ENCODE assay signal across 17 cellular contexts in genomic region chr2:178268435-178268834, GRCh38.
DNase-seq lines count a peak whose midpoint lies in the region; ATAC-seq and TF ChIP-seq lines count a peak whose summit lies in the region.
"Had no signal": no experiment of that assay in that cellular context is flagged by ENCODE, and none has a peak within 500 bp of the region (broad histone marks: within the 10 kb centered on the region; RNA-seq: fewer than 3 reads in every experiment).

No MANE protein-coding gene starts in this region.

- H3K4me1 ChIP-seq in adipocyte (ENCODE audit: control insufficient read depth, insufficient read depth, low read length) (peaks cover 21% of the 10 kb centered on the region), foreskin keratinocyte (peaks cover 11% of the 10 kb centered on the region)

- ATAC-seq in esophagus mucosa: peak; percentile 52
- peak; percentile 22 for ATAC-seq in foreskin keratinocyte
- ATAC-seq: PC-3 had no signal

- TF ChIP-seq CTCF in foreskin keratinocyte (conservative IDR thresholded peaks at IDR 0.05): no peak

- DNase-seq in EH (ENCODE audit: low read depth) (peak; percentile 12), adipocyte (ENCODE audit: low read depth) (peak; percentile 31), foreskin keratinocyte (peak; percentile 33 to 49), HK-2 (ENCODE audit: unreplicated experiment) (no peak), substantia nigra (lab: John Stamatoyannopoulos, UW) (no peak), NCI-H1930 (lab: John Stamatoyannopoulos, UW) (no peak)
- DNase-seq: EL, Kasumi-1, MG63, NCI-H1417 treated with DMSO at 0.1 percent for 48 hours, NCI-H187, NCI-H2107, NCI-H446 treated with DMSO at 0.1 percent for 48 hours, NCI-H526 treated with DMSO at 0.1 percent for 48 hours, PC-3, Right ventricle myocardium superior had no signal

- no peaks in the 10 kb centered on the region for H3K27me3 ChIP-seq in adipocyte (replicated peaks; ENCODE audit: control insufficient read depth, insufficient read depth, low read length)
- H3K27me3 ChIP-seq in foreskin keratinocyte: no peaks in the 10 kb centered on the region
- H3K27me3 ChIP-seq: MG63 had no signal

- H3K27ac ChIP-seq in foreskin keratinocyte (no peak overlapping the region), substantia nigra (ENCODE audit: low read depth, low read length, poor library complexity, severe bottlenecking) (no peak overlapping the region)

- no peak overlapping the region for H3K9ac ChIP-seq in adipocyte (ENCODE audit: low read length)

- H3K9me3 ChIP-seq in adipocyte (ENCODE audit: control insufficient read depth, low read length): no peaks in the 10 kb centered on the region
- H3K9me3 ChIP-seq: MG63 had no signal

- no peak overlapping the region for H3K4me3 ChIP-seq in adipocyte (ENCODE audit: low read length)
- H3K4me3 ChIP-seq: MG63 had no signal

- H3K36me3 ChIP-seq in adipocyte (ENCODE audit: control insufficient read depth, insufficient read depth, low read length, severe bottlenecking): no peaks in the 10 kb centered on the region
- H3K36me3 ChIP-seq: MG63 had no signal

Comparison
In these comparisons a context has a peak if more than half of its experiments do, and no peak if none do; other contexts are left out.
1. DNase-seq: peak in EH (single experiment), adipocyte (single experiment) and foreskin keratinocyte (2 of 2); none in HK-2 (single experiment), substantia nigra (0 of 49) and NCI-H1930 (0 of 2).